ENCODE assay signal across 28 cellular contexts in the genomic region with DNA sequence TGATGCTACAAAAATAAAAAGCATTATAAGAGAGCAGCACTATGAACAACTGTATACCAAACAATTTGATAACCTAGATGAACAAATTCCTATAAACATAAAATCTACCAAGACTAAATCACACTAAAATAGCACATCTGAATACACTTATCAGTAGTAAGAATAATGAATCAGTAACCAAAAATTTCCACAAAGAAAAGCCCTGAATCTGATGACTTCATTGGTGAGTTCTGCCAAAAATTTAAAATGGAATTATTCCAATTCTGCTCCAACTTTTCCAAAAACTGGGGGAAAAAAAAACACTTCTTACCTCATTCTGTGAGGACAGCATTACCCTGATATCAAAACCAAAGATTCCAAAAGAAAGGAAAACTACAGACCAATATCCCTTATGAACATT.
DNase-seq lines count a peak whose midpoint lies in the region; ATAC-seq, FAIRE-seq and TF ChIP-seq lines count a peak whose summit lies in the region.
"Had no signal": no experiment of that assay in that cellular context is flagged by ENCODE, and none has a peak within 500 bp of the region (broad histone marks: within the 10 kb centered on the region; RNA-seq: fewer than 3 reads in every experiment).

No MANE protein-coding gene starts in this region.

- ATAC-seq in pancreas (no peak), HG03175 (IDR thresholded peaks at IDR 0.05; ENCODE audit: unreplicated experiment) (no peak)
- ATAC-seq: heart right ventricle, left colon, T-helper 17 cell had no signal

- no peaks in the 10 kb centered on the region for H3K9me3 ChIP-seq in pancreas
- H3K9me3 ChIP-seq: adrenal gland had no signal

- H3K4me3 ChIP-seq in pancreas = no peak overlapping the region
- H3K4me3 ChIP-seq in lower leg skin (ENCODE audit: low read depth, poor library complexity, severe bottlenecking) = no peak overlapping the region
- H3K4me3 ChIP-seq: adrenal gland, cardiac muscle cell, heart right ventricle had no signal

- no peak for TF ChIP-seq POLR2A in lower leg skin (IDR thresholded peaks at IDR 0.05)

- no peak overlapping the region for H3K27ac ChIP-seq in pancreas
- H3K27ac ChIP-seq: adrenal gland, cardiac muscle cell, heart right ventricle had no signal

- no peaks in the 10 kb centered on the region for H3K36me3 ChIP-seq in pancreas
- H3K36me3 ChIP-seq: adrenal gland, cardiac muscle cell, heart right ventricle had no signal

- FAIRE-seq in pancreas (lab: Jason Lieb, UNC) = peak; percentile 39
- FAIRE-seq: endometrium had no signal

- intact Hi-C loops in pancreas (cut with DNase I) = no loop called here
- intact Hi-C loops in head of caudate nucleus (cut with DNase I) = no loop called here
- intact Hi-C loops in lower leg skin (cut with DNase I; ENCODE audit: low total_unique reads) = no loop called here

- H3K27me3 ChIP-seq in pancreas = no peaks in the 10 kb centered on the region
- H3K27me3 ChIP-seq: adrenal gland, cardiac muscle cell, heart right ventricle had no signal

- peak; percentile 73 for DNase-seq in EH (ENCODE audit: low read depth)
- DNase-seq in NCI-H226 = peak; percentile 48
- DNase-seq in fibroblast of gingiva (ENCODE audit: low read depth) = peak; percentile 14
- DNase-seq in pancreas = no peak
- no peak for DNase-seq in head of caudate nucleus
- no peak for DNase-seq in lower leg skin (ENCODE audit: low spot score in 2 of 2)
- DNase-seq: activated CD8-positive, alpha-beta memory T cell treated with anti-CD3 and anti-CD28 coated beads for 24 hours; activated T-cell treated with anti-CD3 and anti-CD28 coated beads, Interleukin-2, amount 50 U/mL, for 24 hours; adrenal gland; CD4-positive, CD25-positive, alpha-beta regulatory T cell; dermis blood vessel endothelial cell; heart right ventricle; KG1; left colon; MV-4-11; naive B cell; NCI-H1694; NCI-H2171; NCI-H526; nucleus accumbens; RPMI8226; small intestine; stimulated activated CD4-positive, alpha-beta T cell treated with anti-CD3 and anti-CD28 coated beads, Interleukin-1b, Interleukin-23, amount 100 ng/mL, for 48 hours; substantia nigra; T-helper 17 cell had no signal

- TF ChIP-seq CTCF in pancreas (IDR thresholded peaks at IDR 0.05) (no peak), lower leg skin (IDR thresholded peaks at IDR 0.05) (no peak)

- H3K4me1 ChIP-seq in pancreas = no peaks in the 10 kb centered on the region

Comparison
In these comparisons a context has a peak if more than half of its experiments do, and no peak if none do; other contexts are left out.
1. DNase-seq: peak in EH (single experiment), NCI-H226 (single experiment) and fibroblast of gingiva (single experiment); none in pancreas (0 of 6), head of caudate nucleus (0 of 42) and lower leg skin (0 of 2).